ENCODE assay signal across 8 cellular contexts in the genomic region with DNA sequence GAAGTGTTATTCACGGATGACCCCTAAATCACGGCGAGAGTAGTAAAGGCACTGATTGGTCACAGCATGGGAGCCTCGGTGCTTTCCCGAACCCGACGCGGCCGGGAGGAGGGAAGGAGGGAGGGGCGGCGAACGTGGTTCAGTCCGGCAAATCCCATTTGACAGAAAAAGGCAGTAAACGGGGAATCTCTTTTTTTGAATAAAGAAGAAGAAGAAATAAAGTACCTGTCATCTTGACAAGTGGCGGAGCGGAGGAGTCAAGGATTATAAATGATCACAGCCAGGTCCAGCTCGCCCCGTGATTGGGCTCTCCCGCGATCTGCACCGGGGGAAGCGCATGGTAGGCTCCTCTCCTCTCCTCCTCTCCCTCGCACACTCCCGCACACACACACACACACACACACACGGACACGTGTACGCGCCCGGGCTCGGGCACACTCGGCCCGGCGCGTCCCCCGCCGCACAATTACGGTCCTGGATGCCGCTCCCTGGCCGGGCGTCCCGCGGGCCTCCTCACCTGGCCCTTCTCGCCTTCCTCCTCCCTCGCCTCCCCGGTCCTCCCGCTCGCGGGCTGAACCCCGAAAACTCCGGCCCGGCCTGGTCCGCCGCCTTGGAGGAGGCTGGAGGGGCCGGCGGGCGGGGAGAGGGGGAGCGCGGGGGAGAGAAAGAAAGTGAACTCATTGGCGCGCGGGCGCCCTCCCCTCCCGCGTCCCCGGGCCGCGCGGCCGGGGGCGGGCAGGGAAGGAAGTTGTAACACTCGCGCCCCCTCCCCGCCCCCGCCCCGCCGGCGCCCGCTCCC.
A peak's percentile ranks its signal among the peaks of the same experiment; 100 is the strongest.
DNase-seq lines count a peak whose midpoint lies in the region; ATAC-seq and TF ChIP-seq lines count a peak whose summit lies in the region.

No MANE protein-coding gene starts in this region.

- no peak for TF ChIP-seq POLR2A in breast epithelium (IDR thresholded peaks at IDR 0.05)
- TF ChIP-seq POLR2A in stomach (IDR thresholded peaks at IDR 0.05), result no peak

- H3K9me2 ChIP-seq in GM23338 (ENCODE audit: insufficient read depth), result no peaks in the 10 kb centered on the region

- intact Hi-C loops in breast epithelium (cut with DNase I; ENCODE audit: low total_unique reads), result no loop called here
- intact Hi-C loops in stomach (cut with DNase I; ENCODE audit: low total_unique reads), result no loop called here

- H3F3A ChIP-seq in GM23338 (replicated peaks; ENCODE audit: low read depth), result peaks cover 3% of the 10 kb centered on the region; the same call in 1 of the 2 replicates

- DNase-seq in Caki2 (ENCODE audit: low read depth) (peak; percentile 90), GM23338 (ENCODE audit: low spot score) (peak; percentile 87), NCI-H510A treated with DMSO at 0.1 percent for 48 hours (lab: John Stamatoyannopoulos, UW) (peak; percentile 34), breast epithelium (ENCODE audit: low spot score in 2 of 2) (no peak), kidney tubule cell (ENCODE audit: low spot score) (peak; percentile 59), stomach (no peak), occipital lobe (lab: John Stamatoyannopoulos, UW) (no peak), NCI-H1105 treated with DMSO at 0.1 percent for 48 hours (lab: John Stamatoyannopoulos, UW) (no peak)

- H3K9me3 ChIP-seq in breast epithelium (no peaks in the 10 kb centered on the region), stomach (no peaks in the 10 kb centered on the region)

- H3K4me2 ChIP-seq in GM23338, result peak overlapping the region; percentile 98

- peak; percentile 48 for ATAC-seq in GM23338

- peaks cover 9% of the 10 kb centered on the region; the same call in 2 of the 3 replicates for H3K36me3 Mint-ChIP-seq in GM23338 (ENCODE audit: low read depth)

- H3K27me3 ChIP-seq in GM23338 (ENCODE audit: insufficient read depth), result peaks cover 35% of the 10 kb centered on the region
- H3K27me3 ChIP-seq in breast epithelium, result peaks cover 5 to 57% of the 10 kb centered on the region in 2 donors
- H3K27me3 ChIP-seq in stomach, result peaks cover 8 to 100% (median 63%) of the 10 kb centered on the region in 3 donors

- H3K36me3 ChIP-seq in GM23338 (ENCODE audit: insufficient read depth) (no peaks in the 10 kb centered on the region), breast epithelium (no peaks in the 10 kb centered on the region), stomach (no peaks in the 10 kb centered on the region)

- H4K20me1 ChIP-seq in GM23338 (replicated peaks; ENCODE audit: insufficient read depth), result no peaks in the 10 kb centered on the region

- peak overlapping the region; percentile 97 for H3K4me3 Mint-ChIP-seq in GM23338

- peak overlapping the region; percentile 88 for H3K4me3 ChIP-seq in GM23338
- H3K4me3 ChIP-seq in breast epithelium, result peak overlapping the region; percentile 55 to 72 (median 60)
- peak overlapping the region; percentile 63 to 83 (median 75) for H3K4me3 ChIP-seq in stomach

- H3K27ac Mint-ChIP-seq in GM23338, result peak overlapping the region; percentile 97

- peak overlapping the region; percentile 96 for H2AFZ ChIP-seq in GM23338

- H3K79me2 ChIP-seq in GM23338 (replicated peaks; ENCODE audit: insufficient read depth), result peaks cover 39% of the 10 kb centered on the region

- no peak for TF ChIP-seq EP300 in stomach (IDR thresholded peaks at IDR 0.05)

- peaks cover 37% of the 10 kb centered on the region for H3K4me1 ChIP-seq in GM23338 (ENCODE audit: insufficient read depth)
- H3K4me1 ChIP-seq in breast epithelium, result peaks cover 0 to 5% of the 10 kb centered on the region in 2 donors
- H3K4me1 ChIP-seq in stomach, result peaks cover 20 to 34% (median 28%) of the 10 kb centered on the region in 4 donors

- no peaks in the 10 kb centered on the region; the same call in 2 of the 3 replicates for H3K9me3 Mint-ChIP-seq in GM23338

- WGBS in stomach, 5 donors, result 1 to 3% (median 2%) methylated on average over 25 to 77 of the region's 78 CpGs

- in situ Hi-C loops in Caki2 (cut with HindIII; ENCODE audit: low pct_unique_long_range_greater_than_20kb, low sequenced_read_pairs), result no loop called here

- H3K4me1 Mint-ChIP-seq in GM23338, result peaks cover 49% of the 10 kb centered on the region

- no peak for TF ChIP-seq CTCF in GM23338 (conservative IDR thresholded peaks at IDR 0.05; ENCODE audit: low read depth in 2 of 2)
- TF ChIP-seq CTCF in breast epithelium (IDR thresholded peaks at IDR 0.05), result no peak
- no peak for TF ChIP-seq CTCF in stomach (IDR thresholded peaks at IDR 0.05)

- H3K27me3 Mint-ChIP-seq in GM23338 (ENCODE audit: insufficient read depth, low read depth, poor library complexity), result peaks cover 33% of the 10 kb centered on the region

- H3K27ac ChIP-seq in GM23338 (ENCODE audit: low read depth), result peak overlapping the region; percentile 83
- no peak overlapping the region for H3K27ac ChIP-seq in breast epithelium
- peak overlapping the region in 2 of 5 donors; percentile 46 to 58 for H3K27ac ChIP-seq in stomach

TF ChIP-seq in GM23338, 12 proteins besides CTCF, POLR2A, EP300 and RAD21 (continues in another document):
- TF ChIP-seq ZNF331 (CRISPR knock-in tag; IDR thresholded peaks at IDR 0.05; ENCODE audit: low read depth) (no peak), EZH2phosphoT487 (IDR thresholded peaks at IDR 0.05; ENCODE audit: unreplicated experiment) (no peak), JUNB (IDR thresholded peaks at IDR 0.05; ENCODE audit: unreplicated experiment) (peak; percentile 53), CREB1 (CRISPR knock-in tag; IDR thresholded peaks at IDR 0.05; ENCODE audit: low read depth) (peak; percentile 1; the same call in 1 of the 2 replicates)
- TF ChIP-seq, protein P1, sequence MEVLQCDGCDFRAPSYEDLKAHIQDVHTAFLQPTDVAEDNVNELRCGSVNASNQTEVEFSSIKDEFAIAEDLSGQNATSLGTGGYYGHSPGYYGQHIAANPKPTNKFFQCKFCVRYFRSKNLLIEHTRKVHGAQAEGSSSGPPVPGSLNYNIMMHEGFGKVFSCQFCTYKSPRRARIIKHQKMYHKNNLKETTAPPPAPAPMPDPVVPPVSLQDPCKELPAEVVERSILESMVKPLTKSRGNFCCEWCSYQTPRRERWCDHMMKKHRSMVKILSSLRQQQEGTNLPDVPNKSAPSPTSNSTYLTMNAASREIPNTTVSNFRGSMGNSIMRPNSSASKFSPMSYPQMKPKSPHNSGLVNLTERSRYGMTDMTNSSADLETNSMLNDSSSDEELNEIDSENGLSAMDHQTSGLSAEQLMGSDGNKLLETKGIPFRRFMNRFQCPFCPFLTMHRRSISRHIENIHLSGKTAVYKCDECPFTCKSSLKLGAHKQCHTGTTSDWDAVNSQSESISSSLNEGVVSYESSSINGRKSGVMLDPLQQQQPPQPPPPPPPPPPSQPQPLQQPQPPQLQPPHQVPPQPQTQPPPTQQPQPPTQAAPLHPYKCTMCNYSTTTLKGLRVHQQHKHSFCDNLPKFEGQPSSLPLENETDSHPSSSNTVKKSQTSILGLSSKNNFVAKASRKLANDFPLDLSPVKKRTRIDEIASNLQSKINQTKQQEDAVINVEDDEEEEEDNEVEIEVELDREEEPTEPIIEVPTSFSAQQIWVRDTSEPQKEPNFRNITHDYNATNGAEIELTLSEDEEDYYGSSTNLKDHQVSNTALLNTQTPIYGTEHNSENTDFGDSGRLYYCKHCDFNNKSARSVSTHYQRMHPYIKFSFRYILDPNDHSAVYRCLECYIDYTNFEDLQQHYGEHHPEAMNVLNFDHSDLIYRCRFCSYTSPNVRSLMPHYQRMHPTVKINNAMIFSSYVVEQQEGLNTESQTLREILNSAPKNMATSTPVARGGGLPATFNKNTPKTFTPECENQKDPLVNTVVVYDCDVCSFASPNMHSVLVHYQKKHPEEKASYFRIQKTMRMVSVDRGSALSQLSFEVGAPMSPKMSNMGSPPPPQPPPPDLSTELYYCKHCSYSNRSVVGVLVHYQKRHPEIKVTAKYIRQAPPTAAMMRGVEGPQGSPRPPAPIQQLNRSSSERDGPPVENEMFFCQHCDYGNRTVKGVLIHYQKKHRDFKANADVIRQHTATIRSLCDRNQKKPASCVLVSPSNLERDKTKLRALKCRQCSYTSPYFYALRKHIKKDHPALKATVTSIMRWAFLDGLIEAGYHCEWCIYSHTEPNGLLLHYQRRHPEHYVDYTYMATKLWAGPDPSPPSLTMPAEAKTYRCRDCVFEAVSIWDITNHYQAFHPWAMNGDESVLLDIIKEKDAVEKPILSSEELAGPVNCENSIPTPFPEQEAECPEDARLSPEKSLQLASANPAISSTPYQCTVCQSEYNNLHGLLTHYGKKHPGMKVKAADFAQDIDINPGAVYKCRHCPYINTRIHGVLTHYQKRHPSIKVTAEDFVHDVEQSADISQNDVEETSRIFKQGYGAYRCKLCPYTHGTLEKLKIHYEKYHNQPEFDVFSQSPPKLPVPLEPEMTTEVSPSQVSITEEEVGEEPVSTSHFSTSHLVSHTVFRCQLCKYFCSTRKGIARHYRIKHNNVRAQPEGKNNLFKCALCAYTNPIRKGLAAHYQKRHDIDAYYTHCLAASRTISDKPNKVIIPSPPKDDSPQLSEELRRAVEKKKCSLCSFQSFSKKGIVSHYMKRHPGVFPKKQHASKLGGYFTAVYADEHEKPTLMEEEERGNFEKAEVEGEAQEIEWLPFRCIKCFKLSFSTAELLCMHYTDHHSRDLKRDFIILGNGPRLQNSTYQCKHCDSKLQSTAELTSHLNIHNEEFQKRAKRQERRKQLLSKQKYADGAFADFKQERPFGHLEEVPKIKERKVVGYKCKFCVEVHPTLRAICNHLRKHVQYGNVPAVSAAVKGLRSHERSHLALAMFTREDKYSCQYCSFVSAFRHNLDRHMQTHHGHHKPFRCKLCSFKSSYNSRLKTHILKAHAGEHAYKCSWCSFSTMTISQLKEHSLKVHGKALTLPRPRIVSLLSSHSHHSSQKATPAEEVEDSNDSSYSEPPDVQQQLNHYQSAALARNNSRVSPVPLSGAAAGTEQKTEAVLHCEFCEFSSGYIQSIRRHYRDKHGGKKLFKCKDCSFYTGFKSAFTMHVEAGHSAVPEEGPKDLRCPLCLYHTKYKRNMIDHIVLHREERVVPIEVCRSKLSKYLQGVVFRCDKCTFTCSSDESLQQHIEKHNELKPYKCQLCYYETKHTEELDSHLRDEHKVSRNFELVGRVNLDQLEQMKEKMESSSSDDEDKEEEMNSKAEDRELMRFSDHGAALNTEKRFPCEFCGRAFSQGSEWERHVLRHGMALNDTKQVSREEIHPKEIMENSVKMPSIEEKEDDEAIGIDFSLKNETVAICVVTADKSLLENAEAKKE (CRISPR knock-in tag; IDR thresholded peaks at IDR 0.05), result no peak

Comparison
In these comparisons a context has a peak if more than half of its experiments do, and no peak if none do; other contexts are left out.
1. DNase-seq: peak in Caki2 (single experiment), GM23338 (single experiment), NCI-H510A treated with DMSO at 0.1 percent for 48 hours (single experiment) and kidney tubule cell (single experiment); none in breast epithelium (0 of 2), stomach (single experiment), occipital lobe (single experiment) and NCI-H1105 treated with DMSO at 0.1 percent for 48 hours (single experiment).
2. Peak in every context shown above with its lines, with median percentiles within 50 percentile points of each other: H3K4me3 ChIP-seq.